8 cellular contexts compared by ENCODE assay signal in the genomic region with DNA sequence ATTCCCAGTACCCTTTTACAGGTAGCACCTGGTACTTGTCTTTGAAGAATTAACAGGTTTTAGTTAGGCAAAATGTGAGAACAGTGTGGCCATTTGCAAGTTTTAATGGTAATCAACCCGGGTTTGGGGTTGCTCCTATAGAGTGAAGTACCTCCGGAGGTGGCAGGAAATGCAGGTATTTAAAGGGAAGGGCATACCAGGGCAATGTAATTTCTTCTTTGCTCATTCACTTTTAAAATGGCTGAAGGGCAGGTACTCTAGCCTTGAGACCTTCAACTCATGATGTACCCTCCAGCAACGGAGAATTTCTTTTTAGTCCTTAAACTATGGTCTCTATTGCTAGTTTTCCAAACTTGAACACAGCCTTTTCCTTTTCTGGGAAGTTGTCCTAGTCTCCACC. TPM values are rescaled to one million over a fixed set of nuclear protein-coding genes. Genes with fewer than 3 reads are reported as not detected.
A peak's percentile ranks its signal among the peaks of the same experiment; 100 is the strongest.
DNase-seq lines count a peak whose midpoint lies in the region; ATAC-seq, FAIRE-seq and TF ChIP-seq lines count a peak whose summit lies in the region.

No MANE protein-coding gene starts in this region.

- WGBS in pancreas, 2 donors: 30 to 34% methylated on average over 3 of the region's 3 CpGs

- FAIRE-seq in pancreas (lab: Jason Lieb, UNC): no peak

- H3K27me3 ChIP-seq in pancreas: no peaks in the 10 kb centered on the region

- no peak for TF ChIP-seq CTCF in pancreas (IDR thresholded peaks at IDR 0.05)

- peaks cover 10 to 20% (median 17%) of the 10 kb centered on the region in 3 donors for H3K4me1 ChIP-seq in pancreas

- no peak for ATAC-seq in pancreas
- no peak for ATAC-seq in HG03469 (IDR thresholded peaks at IDR 0.05; ENCODE audit: unreplicated experiment)

- intact Hi-C loops in pancreas (cut with DNase I): no loop called here

- peak overlapping the region; percentile 98 for H3K27ac ChIP-seq in epithelial cell of prostate
- peak overlapping the region in 3 of 4 donors; percentile 98 to 100 (median 100) for H3K27ac ChIP-seq in pancreas

- no peaks in the 10 kb centered on the region for H3K9me3 ChIP-seq in pancreas

- DNase-seq in RPMI8226 (peak; percentile 32), epithelial cell of prostate (ENCODE audit: low read depth, low spot score) (no peak), pancreas (no peak), ecto neural progenitor cell (ENCODE audit: low spot score) (no peak), EL (no peak)
- DNase-seq in NK-92 treated with Interleukin-12 subunit alpha and Interleukin-12 subunit beta, amount 100 ng/mL, for 24 hours (lab: John Stamatoyannopoulos, UW): no peak

- H3K4me3 ChIP-seq in GM08714 (ENCODE audit: low read length) (peak overlapping the region; percentile 77), pancreas (peak overlapping the region in 2 of 4 donors; percentile 89 to 93)

- H3K36me3 ChIP-seq in pancreas: no peaks in the 10 kb centered on the region

RNA-seq across cellular contexts. Expression of a gene that starts 1.3 kb away (rescaled TPM):
- total RNA-seq in pancreas: 10 to 100 TPM; 21.3 to 44.0 (median 32.4) TPM
- 10 to 100 TPM; 29.9 to 33.5 TPM for polyA plus RNA-seq in pancreas

RNA-seq across cellular contexts. Expression of a gene that starts 24.2 kb away (rescaled TPM):
- total RNA-seq in pancreas: 10 to 100 TPM in 2 of 6 donors, 1 to 10 TPM in 4; 4.8 to 12.5 (median 7.5) TPM
- 10 to 100 TPM; 12.6 to 13.3 TPM for polyA plus RNA-seq in pancreas
